ENCODE assay signal across 39 cellular contexts in genomic region chr3:61714225-61714624, GRCh38.
"Had no signal": no experiment of that assay in that cellular context is flagged by ENCODE, and none has a peak within 500 bp of the region (broad histone marks: within the 10 kb centered on the region; RNA-seq: fewer than 3 reads in every experiment).

No MANE protein-coding gene starts in this region.

- H3K4me1 ChIP-seq: body of pancreas, breast epithelium, colonic mucosa had no signal

- H3K36me3 Mint-ChIP-seq: activated naive CD4-positive, alpha-beta T cell treated with anti-CD3 and anti-CD28 coated beads, Interleukin-2, amount 10 ng/mL, durations not matched to agents 7 days and 5 days; activated naive CD4-positive, alpha-beta T cell treated with anti-CD3 and anti-CD28 coated beads, Interleukin-2, amount 50 U/mL, for 24 hours; activated naive CD4-positive, alpha-beta T cell treated with anti-CD3 and anti-CD28 coated beads, Interleukin-2, amount 50 U/mL, for 72 hours; activated naive CD8-positive, alpha-beta T cell; activated naive CD8-positive, alpha-beta T cell treated with anti-CD3 and anti-CD28 coated beads, Interleukin-2, amount 10 ng/mL, durations not matched to agents 7 days and 5 days had no signal

- H3K4me1 Mint-ChIP-seq: activated naive CD4-positive, alpha-beta T cell treated with anti-CD3 and anti-CD28 coated beads, Interleukin-2, amount 10 ng/mL, durations not matched to agents 7 days and 5 days; activated naive CD4-positive, alpha-beta T cell treated with anti-CD3 and anti-CD28 coated beads, Interleukin-2, amount 50 U/mL, for 24 hours; activated naive CD8-positive, alpha-beta T cell treated with anti-CD3 and anti-CD28 coated beads for 36 hours; activated naive CD8-positive, alpha-beta T cell treated with anti-CD3 and anti-CD28 coated beads, Interleukin-2, amount 10 ng/mL, durations not matched to agents 7 days and 5 days; activated T-helper 17 cell treated with anti-CD3 and anti-CD28 coated beads, Interleukin-2, amount 50 U/mL, for 72 hours; central memory CD8-positive, alpha-beta T cell had no signal

- H3K27me3 Mint-ChIP-seq: activated naive CD4-positive, alpha-beta T cell treated with anti-CD3 and anti-CD28 coated beads, Interleukin-2, amount 10 ng/mL, durations not matched to agents 7 days and 5 days; activated naive CD4-positive, alpha-beta T cell treated with anti-CD3 and anti-CD28 coated beads, Interleukin-2, amount 50 U/mL, for 24 hours; activated naive CD8-positive, alpha-beta T cell treated with anti-CD3 and anti-CD28 coated beads for 36 hours; activated naive CD8-positive, alpha-beta T cell treated with anti-CD3 and anti-CD28 coated beads, Interleukin-2, amount 10 ng/mL, durations not matched to agents 7 days and 5 days; activated T-cell treated with anti-CD3 and anti-CD28 coated beads, Interleukin-2, amount 50 U/mL, for 24 hours; activated T-helper 17 cell treated with anti-CD3 and anti-CD28 coated beads, Interleukin-2, amount 50 U/mL, for 72 hours; brain; central memory CD8-positive, alpha-beta T cell had no signal

- DNase-seq: activated effector memory CD4-positive, alpha-beta T cell treated with anti-CD3 and anti-CD28 coated beads, Interleukin-2, amount 50 U/mL, for 16 hours; activated effector memory CD4-positive, alpha-beta T cell treated with Interleukin-2 at 50 U/mL for 16 hours; activated gamma-delta T cell; activated gamma-delta T cell treated with Interleukin-2 at 50 U/mL for 16 hours; activated naive CD4-positive, alpha-beta T cell; activated naive CD4-positive, alpha-beta T cell treated with anti-CD3 and anti-CD28 coated beads for 36 hours; activated naive CD4-positive, alpha-beta T cell treated with anti-CD3 and anti-CD28 coated beads, Interleukin-2, amount 10 ng/mL, durations not matched to agents 7 days and 5 days; activated naive CD4-positive, alpha-beta T cell treated with anti-CD3 and anti-CD28 coated beads, Interleukin-2, amount 50 U/mL, for 16 hours; activated naive CD4-positive, alpha-beta T cell treated with Interleukin-2 at 50 U/mL for 16 hours; activated naive CD8-positive, alpha-beta T cell treated with anti-CD3 and anti-CD28 coated beads for 36 hours; activated naive CD8-positive, alpha-beta T cell treated with anti-CD3 and anti-CD28 coated beads, Interleukin-2, amount 10 ng/mL, durations not matched to agents 7 days and 5 days; activated T-cell treated with anti-CD3 and anti-CD28 coated beads, Interleukin-2, amount 50 U/mL, for 24 hours; activated T-cell treated with anti-CD3 and anti-CD28 coated beads, Interleukin-2, amount 50 U/mL, for 4 hours; activated T-cell treated with anti-CD3 and anti-CD28 coated beads, Interleukin-2, amount 50 U/mL, for 48 hours; activated T-cell treated with anti-CD3 and anti-CD28 coated beads, Interleukin-2, amount 50 U/mL, for 72 hours; adrenal gland; amniotic stem cell; amygdala; anterior cingulate cortex; aorta; body of pancreas; brain microvascular endothelial cell; caudate nucleus; central memory CD4-positive, alpha-beta T cell; cerebellar nuclear complex; colonic mucosa had no signal

- H3K27ac Mint-ChIP-seq: activated naive CD4-positive, alpha-beta T cell treated with anti-CD3 and anti-CD28 coated beads for 36 hours; activated naive CD4-positive, alpha-beta T cell treated with anti-CD3 and anti-CD28 coated beads, Interleukin-2, amount 10 ng/mL, durations not matched to agents 7 days and 5 days; activated naive CD4-positive, alpha-beta T cell treated with anti-CD3 and anti-CD28 coated beads, Interleukin-2, amount 50 U/mL, for 24 hours; activated naive CD4-positive, alpha-beta T cell treated with anti-CD3 and anti-CD28 coated beads, Interleukin-2, amount 50 U/mL, for 72 hours; activated naive CD8-positive, alpha-beta T cell; activated naive CD8-positive, alpha-beta T cell treated with anti-CD3 and anti-CD28 coated beads for 36 hours; activated naive CD8-positive, alpha-beta T cell treated with anti-CD3 and anti-CD28 coated beads, Interleukin-2, amount 10 ng/mL, durations not matched to agents 7 days and 5 days; activated T-cell treated with anti-CD3 and anti-CD28 coated beads, Interleukin-2, amount 50 U/mL, for 24 hours; activated T-cell treated with anti-CD3 and anti-CD28 coated beads, Interleukin-2, amount 50 U/mL, for 72 hours; activated T-helper 17 cell treated with anti-CD3 and anti-CD28 coated beads, Interleukin-2, amount 50 U/mL, for 72 hours; activated T-helper 2 cell treated with anti-CD3 and anti-CD28 coated beads, Interferon-gamma antibody, Interleukin-2, Interleukin-4, amounts not matched to agents 10 μg/mL and 5 μg/mL and 100 μg/mL, durations not matched to agents 14 hours and 24 hours and 36 hours had no signal

- H3K27me3 ChIP-seq: adrenal gland, ascending aorta, body of pancreas, brain microvascular endothelial cell, breast epithelium, cardiac muscle cell, colonic mucosa had no signal

- H3K36me3 ChIP-seq: adrenal gland, ascending aorta, brain microvascular endothelial cell, breast epithelium, cardiac muscle cell, colonic mucosa had no signal

- H3K27ac ChIP-seq: adrenal gland, ascending aorta, body of pancreas, brain microvascular endothelial cell, breast epithelium, cardiac muscle cell, colonic mucosa had no signal

- ATAC-seq: activated naive CD4-positive, alpha-beta T cell treated with anti-CD3 and anti-CD28 coated beads, Interleukin-2, amount 50 U/mL, for 72 hours; activated T-cell treated with anti-CD3 and anti-CD28 coated beads, Interleukin-2, amount 50 U/mL, for 4 hours; activated T-cell treated with anti-CD3 and anti-CD28 coated beads, Interleukin-2, amount 50 U/mL, for 72 hours; activated T-helper 17 cell treated with anti-CD3 and anti-CD28 coated beads, Interleukin-2, amount 50 U/mL, for 72 hours; body of pancreas had no signal

- FAIRE-seq: astrocyte, bronchial epithelial cell, colon had no signal

- H3K4me3 ChIP-seq: adrenal gland, ascending aorta, body of pancreas, breast epithelium, cardiac muscle cell, colonic mucosa had no signal

- H3K9me3 Mint-ChIP-seq: activated T-helper 17 cell treated with anti-CD3 and anti-CD28 coated beads, Interleukin-2, amount 50 U/mL, for 72 hours had no signal

- H3K9me3 ChIP-seq: adrenal gland, ascending aorta, body of pancreas, breast epithelium, colonic mucosa had no signal

- H3K4me3 Mint-ChIP-seq: activated naive CD4-positive, alpha-beta T cell treated with anti-CD3 and anti-CD28 coated beads for 36 hours; activated naive CD4-positive, alpha-beta T cell treated with anti-CD3 and anti-CD28 coated beads, Interleukin-2, amount 10 ng/mL, durations not matched to agents 7 days and 5 days; activated naive CD4-positive, alpha-beta T cell treated with anti-CD3 and anti-CD28 coated beads, Interleukin-2, amount 50 U/mL, for 24 hours; activated naive CD8-positive, alpha-beta T cell; activated naive CD8-positive, alpha-beta T cell treated with anti-CD3 and anti-CD28 coated beads for 36 hours; activated naive CD8-positive, alpha-beta T cell treated with anti-CD3 and anti-CD28 coated beads, Interleukin-2, amount 10 ng/mL, durations not matched to agents 7 days and 5 days; activated T-cell treated with anti-CD3 and anti-CD28 coated beads, Interleukin-2, amount 50 U/mL, for 24 hours; activated T-cell treated with anti-CD3 and anti-CD28 coated beads, Interleukin-2, amount 50 U/mL, for 4 hours; activated T-cell treated with anti-CD3 and anti-CD28 coated beads, Interleukin-2, amount 50 U/mL, for 72 hours; activated T-helper 17 cell treated with anti-CD3 and anti-CD28 coated beads, Interleukin-2, amount 50 U/mL, for 72 hours; brain; central memory CD8-positive, alpha-beta T cell had no signal
